18 cellular contexts compared by ENCODE assay signal in genomic region chr7:155340721-155341120, GRCh38.
"Had no signal": no experiment of that assay in that cellular context is flagged by ENCODE, and none has a peak within 500 bp of the region (broad histone marks: within the 10 kb centered on the region; RNA-seq: fewer than 3 reads in every experiment).

No MANE protein-coding gene starts in this region.

- H3K4me3 ChIP-seq: esophagus squamous epithelium, gastroesophageal sphincter, psoas muscle, right lobe of liver, thoracic aorta had no signal

- H3K36me3 ChIP-seq: esophagus squamous epithelium, gastroesophageal sphincter, right lobe of liver, thoracic aorta had no signal

- H3K27ac Mint-ChIP-seq: effector memory CD8-positive, alpha-beta T cell; stimulated activated memory B cell treated with anti-CD40 and anti-IgM and Interleukin-4, amounts not matched to agents 10 μg/mL and 1 μg/mL and 100 μg/mL, for 72 hours; stimulated activated naive CD8-positive, alpha-beta T cell treated with anti-CD3 and anti-CD28 coated beads, Interleukin-15, Interleukin-2, amounts not matched to agents 100 ng/mL and 50 ng/mL, for 24 hours had no signal

- H3K9me3 ChIP-seq: esophagus squamous epithelium, gastroesophageal sphincter, psoas muscle, right lobe of liver, thoracic aorta had no signal

- H3K36me3 Mint-ChIP-seq: immature natural killer cell; natural killer cell; stimulated activated memory B cell treated with anti-CD40 and anti-IgM and Interleukin-4, amounts not matched to agents 10 μg/mL and 1 μg/mL and 100 μg/mL, for 72 hours had no signal

- H3K27me3 ChIP-seq: right lobe of liver had no signal

- ATAC-seq: effector memory CD8-positive, alpha-beta T cell; gastroesophageal sphincter; left cardiac atrium; natural killer cell; psoas muscle; right lobe of liver; stimulated activated memory B cell treated with anti-CD40 and anti-IgM and Interleukin-4, amounts not matched to agents 10 μg/mL and 1 μg/mL and 100 μg/mL, for 72 hours had no signal

- DNase-seq: effector memory CD8-positive, alpha-beta T cell; esophagus squamous epithelium; foreskin fibroblast; immature natural killer cell; kidney; left cardiac atrium; mammary epithelial cell; natural killer cell; psoas muscle; retina; stimulated activated CD4-positive, alpha-beta T cell treated with anti-CD3 and anti-CD28 coated beads, Interleukin-4, amount 100 ng/mL, for 1 hour; stimulated activated CD8-positive, alpha-beta memory T cell treated with anti-CD3 and anti-CD28 coated beads, Interleukin-4, amount 100 ng/mL, for 48 hours; trophoblast cell had no signal

- H3K9me3 Mint-ChIP-seq: effector memory CD8-positive, alpha-beta T cell; immature natural killer cell; natural killer cell; stimulated activated memory B cell treated with anti-CD40 and anti-IgM and Interleukin-4, amounts not matched to agents 10 μg/mL and 1 μg/mL and 100 μg/mL, for 72 hours; stimulated activated naive CD8-positive, alpha-beta T cell treated with anti-CD3 and anti-CD28 coated beads, Interleukin-15, Interleukin-2, amounts not matched to agents 100 ng/mL and 50 ng/mL, for 24 hours had no signal

- H3K27ac ChIP-seq: esophagus squamous epithelium, gastroesophageal sphincter, psoas muscle, right lobe of liver, thoracic aorta had no signal

- H3K4me3 Mint-ChIP-seq: effector memory CD8-positive, alpha-beta T cell; immature natural killer cell; natural killer cell; stimulated activated memory B cell treated with anti-CD40 and anti-IgM and Interleukin-4, amounts not matched to agents 10 μg/mL and 1 μg/mL and 100 μg/mL, for 72 hours; stimulated activated naive CD8-positive, alpha-beta T cell treated with anti-CD3 and anti-CD28 coated beads, Interleukin-15, Interleukin-2, amounts not matched to agents 100 ng/mL and 50 ng/mL, for 24 hours had no signal
